Comparison of ENCODE assay signal across 17 cellular contexts in genomic region chr7:26898917-26899316, GRCh38. TPM values are rescaled to one million over a fixed set of nuclear protein-coding genes. Genes with fewer than 3 reads are reported as not detected.
DNase-seq lines count a peak whose midpoint lies in the region; ATAC-seq and TF ChIP-seq lines count a peak whose summit lies in the region.
"Had no signal": no experiment of that assay in that cellular context is flagged by ENCODE, and none has a peak within 500 bp of the region (broad histone marks: within the 10 kb centered on the region; RNA-seq: fewer than 3 reads in every experiment).

No MANE protein-coding gene starts in this region.

- no peak for ATAC-seq in IMR-90 (ENCODE audit: low read depth)
- ATAC-seq: GM12878 had no signal

- H3K79me2 ChIP-seq in mammary epithelial cell (ENCODE audit: insufficient read depth, low read length) (no peaks in the 10 kb centered on the region), neural progenitor cell (ENCODE audit: low read depth) (no peaks in the 10 kb centered on the region)

- dilution Hi-C loops in IMR-90 (cut with HindIII; ENCODE audit: low sequenced_read_pairs, unreplicated experiment): no loop called here
- dilution Hi-C loops in mammary epithelial cell (cut with HindIII; ENCODE audit: low sequenced_read_pairs): no loop called here

- TF ChIP-seq CTCF in AG09309 (IDR thresholded peaks at IDR 0.05; ENCODE audit: control insufficient read depth, insufficient read depth, low read depth, low read length, missing control alignments): no peak
- TF ChIP-seq CTCF in IMR-90 (conservative IDR thresholded peaks at IDR 0.05; ENCODE audit: low read depth, low read length): no peak
- TF ChIP-seq CTCF in mammary epithelial cell (conservative IDR thresholded peaks at IDR 0.05 in 1 of 2, IDR thresholded peaks at IDR 0.05 in 1 of 2; ENCODE audit: extremely low read depth in 1 of 2, insufficient read depth in 1 of 2, low read depth in 1 of 2, low read length in 2 of 2): no peak
- TF ChIP-seq CTCF in neural progenitor cell (IDR thresholded peaks at IDR 0.05): no peak
- no peak for TF ChIP-seq CTCF in testis (IDR thresholded peaks at IDR 0.05)

- DNase-seq in AG09309 (ENCODE audit: low read depth) (peak; percentile 11), IMR-90 (no peak), mammary epithelial cell (no peak), neural progenitor cell (ENCODE audit: low spot score) (no peak), testis (no peak), NCI-H2227 (lab: John Stamatoyannopoulos, UW; ENCODE audit: unreplicated experiment) (no peak), inferior parietal cortex (ENCODE audit: extremely low spot score) (no peak)
- no peak for DNase-seq in activated CD4-positive, alpha-beta T cell treated with anti-CD3 and anti-CD28 coated beads for 48 hours
- DNase-seq: CD4-positive, CD25-positive, alpha-beta regulatory T cell; DMS53; MM.1S; NCI-H187 treated with DMSO at 0.1 percent for 48 hours; NCI-H524; SIG-M5 had no signal

- peaks cover 2% of the 10 kb centered on the region for H3K27me3 Mint-ChIP-seq in neural progenitor cell (ENCODE audit: insufficient read depth, low read depth)

- H2BK15ac ChIP-seq in IMR-90 (ENCODE audit: low read depth, low read length): no peak overlapping the region

- H3K4me3 Mint-ChIP-seq in neural progenitor cell: no peak overlapping the region
- H3K4me3 Mint-ChIP-seq: CD4-positive, CD25-positive, alpha-beta regulatory T cell had no signal

- H3K27ac Mint-ChIP-seq in neural progenitor cell: no peak overlapping the region
- H3K27ac Mint-ChIP-seq: CD4-positive, CD25-positive, alpha-beta regulatory T cell had no signal

- H2AFZ ChIP-seq in IMR-90 (replicated peaks; ENCODE audit: low read length, poor library complexity) (no peak overlapping the region), mammary epithelial cell (ENCODE audit: low read depth, low read length) (peak overlapping the region; percentile 39), neural progenitor cell (replicated peaks) (peak overlapping the region; percentile 15)

- no peaks in the 10 kb centered on the region for H3K36me3 ChIP-seq in IMR-90 (ENCODE audit: control insufficient read depth, insufficient read depth, low read length)
- H3K36me3 ChIP-seq in mammary epithelial cell (ENCODE audit: insufficient read depth, low read length): no peaks in the 10 kb centered on the region
- no peaks in the 10 kb centered on the region for H3K36me3 ChIP-seq in neural progenitor cell
- H3K36me3 ChIP-seq in testis (ENCODE audit: low read depth, missing control alignments): no peaks in the 10 kb centered on the region

- CTCF ChIA-PET in IMR-90 (lab: Yijun Ruan, JAX) (no interaction called here), mammary epithelial cell (lab: Charles Lee; ENCODE audit: low non-redundant PET) (interaction anchor here (0.6 kb wide), 1 partner anchor 281 kb away, joined by 6 read pairs; no protein-coding TSS in a partner anchor)

- H3K9ac ChIP-seq in IMR-90 (ENCODE audit: low read depth, low read length) (no peak overlapping the region), mammary epithelial cell (ENCODE audit: insufficient read depth, low read length) (no peak overlapping the region), neural progenitor cell (no peak overlapping the region)
- H3K9ac ChIP-seq: KMS-11 had no signal

- no peak overlapping the region for H2BK20ac ChIP-seq in IMR-90 (ENCODE audit: low read depth, low read length)

- H3K27ac ChIP-seq in IMR-90 (ENCODE audit: insufficient read depth, low read length) (no peak overlapping the region), mammary epithelial cell (ENCODE audit: insufficient read depth, low read depth, low read length) (no peak overlapping the region), neural progenitor cell (no peak overlapping the region), testis (no peak overlapping the region)
- H3K27ac ChIP-seq: HL-60, KMS-11 had no signal

- H3K23ac ChIP-seq in IMR-90 (ENCODE audit: low read depth, low read length): no peak overlapping the region

- H3K4me2 ChIP-seq in IMR-90 (ENCODE audit: low read depth, low read length): no peak overlapping the region
- no peak overlapping the region for H3K4me2 ChIP-seq in mammary epithelial cell (ENCODE audit: insufficient read depth, low read depth, low read length)
- H3K4me2 ChIP-seq in neural progenitor cell: no peak overlapping the region
- H3K4me2 ChIP-seq: KMS-11 had no signal

- no peak overlapping the region for H2BK120ac ChIP-seq in IMR-90 (ENCODE audit: low read depth, low read length)

- no peak overlapping the region for H4K8ac ChIP-seq in IMR-90 (ENCODE audit: low read depth in 2 of 2, low read length in 2 of 2)

- no peak overlapping the region for H4K91ac ChIP-seq in IMR-90 (ENCODE audit: insufficient read depth, low read depth, low read length)

- no peak overlapping the region for H4K5ac ChIP-seq in IMR-90 (ENCODE audit: low read depth, low read length)

- no peak for TF ChIP-seq POLR2A in IMR-90 (IDR thresholded peaks at IDR 0.05; ENCODE audit: low read depth, low read length)
- TF ChIP-seq POLR2A in testis (IDR thresholded peaks at IDR 0.05): no peak

- BruUV-seq in IMR-90 (replicated peaks; lab: Mats Ljungman, UMichigan) (no TSS peak), mammary epithelial cell (replicated peaks; lab: Mats Ljungman, UMichigan) (no TSS peak)

- no peak overlapping the region for H2AK5ac ChIP-seq in IMR-90 (ENCODE audit: low read depth, low read length)

- no peak overlapping the region for H3K18ac ChIP-seq in IMR-90 (ENCODE audit: low read depth, low read length)

- in situ Hi-C loops in IMR-90 (cut with MboI; ENCODE audit: low sequenced_read_pairs) (no loop called here), mammary epithelial cell (cut with MboI; ENCODE audit: low sequenced_read_pairs in 2 of 2) (no loop called here)

- H3K4me3 ChIP-seq in AG09309 (ENCODE audit: control insufficient read depth, low read depth, low read length) (no peak overlapping the region), IMR-90 (ENCODE audit: insufficient read depth, low read depth, low read length) (no peak overlapping the region), mammary epithelial cell (replicated peaks in 1 of 3; ENCODE audit: insufficient read depth in 1 of 3, low read depth in 2 of 3, low read length in 3 of 3) (no peak overlapping the region), neural progenitor cell (no peak overlapping the region), testis (no peak overlapping the region)
- H3K4me3 ChIP-seq: GM12878 had no signal

- no peak overlapping the region for H3K4ac ChIP-seq in IMR-90 (ENCODE audit: low read depth, low read length)

- H3K56ac ChIP-seq in IMR-90 (ENCODE audit: extremely low read depth, insufficient read depth, low read length): no peak overlapping the region

- H3K27me3 ChIP-seq in IMR-90 (ENCODE audit: control insufficient read depth, insufficient read depth, low read length) (peaks cover 2% of the 10 kb centered on the region), mammary epithelial cell (ENCODE audit: insufficient read depth, low read length) (no peaks in the 10 kb centered on the region), neural progenitor cell (no peaks in the 10 kb centered on the region), testis (no peaks in the 10 kb centered on the region)

- no peaks in the 10 kb centered on the region for H3K9me3 Mint-ChIP-seq in neural progenitor cell
- H3K9me3 Mint-ChIP-seq: CD4-positive, CD25-positive, alpha-beta regulatory T cell had no signal

- intact Hi-C loops in IMR-90 (cut with micrococcal nuclease): no loop called here
- intact Hi-C loops in mammary epithelial cell (cut with micrococcal nuclease): no loop called here
- intact Hi-C loops in testis (cut with DNase I; ENCODE audit: low total_unique reads): no loop called here

- no CpG with 5 or more reads among the region's 3 CpGs for WGBS in IMR-90 (ENCODE audit: extremely low coverage in 2 of 2, insufficient read length in 1 of 2), 2 experiments
- 52% methylated on average over 3 of the region's 3 CpGs for WGBS in mammary epithelial cell (ENCODE audit: low coverage, missing lambda C conversion rate)
- 54 to 77% methylated on average over 3 of the region's 3 CpGs for WGBS in testis, 2 donors

- POLR2A ChIA-PET in IMR-90 (lab: Charles Lee; ENCODE audit: unreplicated experiment): no interaction called here

- H3F3A ChIP-seq in neural progenitor cell (ENCODE audit: low read depth): no peaks in the 10 kb centered on the region

- no peaks in the 10 kb centered on the region for H3K4me1 Mint-ChIP-seq in neural progenitor cell
- H3K4me1 Mint-ChIP-seq: CD4-positive, CD25-positive, alpha-beta regulatory T cell had no signal

- H2BK5ac ChIP-seq in IMR-90 (ENCODE audit: low read depth, low read length, poor library complexity, severe bottlenecking): no peak overlapping the region

- H4K20me1 ChIP-seq in IMR-90 (ENCODE audit: insufficient read depth, low read length) (no peaks in the 10 kb centered on the region), mammary epithelial cell (ENCODE audit: insufficient read depth, low read length) (no peaks in the 10 kb centered on the region), neural progenitor cell (ENCODE audit: low read depth) (no peaks in the 10 kb centered on the region)

- H3K9me3 ChIP-seq in IMR-90 (ENCODE audit: control insufficient read depth, insufficient read depth, low read length): no peaks in the 10 kb centered on the region
- H3K9me3 ChIP-seq in mammary epithelial cell (replicated peaks; ENCODE audit: insufficient read depth, low read length): no peaks in the 10 kb centered on the region
- no peaks in the 10 kb centered on the region for H3K9me3 ChIP-seq in neural progenitor cell (ENCODE audit: low read depth)
- H3K9me3 ChIP-seq in testis: no peaks in the 10 kb centered on the region

- no peaks in the 10 kb centered on the region for H3K9me1 ChIP-seq in IMR-90 (ENCODE audit: insufficient read depth, low read length)

- H3K14ac ChIP-seq in IMR-90 (replicated peaks; ENCODE audit: low read depth, low read length): no peak overlapping the region

- TF ChIP-seq RAD21 in IMR-90 (IDR thresholded peaks at IDR 0.05; ENCODE audit: low read length): no peak

- no peaks in the 10 kb centered on the region for H3K79me1 ChIP-seq in IMR-90 (ENCODE audit: low read depth in 1 of 2, low read length in 2 of 2)

- H3K36me3 Mint-ChIP-seq in neural progenitor cell: no peaks in the 10 kb centered on the region
- H3K36me3 Mint-ChIP-seq: CD4-positive, CD25-positive, alpha-beta regulatory T cell had no signal

- no peak overlapping the region for H2AK9ac ChIP-seq in IMR-90 (replicated peaks; ENCODE audit: low read depth, low read length, poor library complexity)

- no peaks in the 10 kb centered on the region for H3K4me1 ChIP-seq in IMR-90 (ENCODE audit: control insufficient read depth, insufficient read depth, low read length)
- H3K4me1 ChIP-seq in mammary epithelial cell (ENCODE audit: insufficient read depth, low read length): no peaks in the 10 kb centered on the region
- H3K4me1 ChIP-seq in neural progenitor cell: no peaks in the 10 kb centered on the region
- H3K4me1 ChIP-seq in testis: no peaks in the 10 kb centered on the region

RNA-seq across cellular contexts. Expression of gene SKAP2, which starts 34.5 kb away (rescaled TPM):
- total RNA-seq in IMR-90 (2012; rRNA removed): 5.7 and 11.1 TPM in 2 replicates
- polyA plus RNA-seq in IMR-90 (2012; rRNA removed): 5.4 and 7.4 TPM in 2 replicates
- polyA plus RNA-seq in IMR-90 (2012; cell fraction: cytosol; rRNA removed): 1.7 and 2.4 TPM in 2 replicates
- 1.1 and 4.2 TPM in 2 replicates for polyA plus RNA-seq in IMR-90 (2012; cell fraction: nucleus; rRNA removed; ENCODE audit: low replicate concordance)
- total RNA-seq in mammary epithelial cell: 10 to 100 TPM; 19.8 to 38.9 TPM
- polyA plus RNA-seq in mammary epithelial cell: 7.8 TPM
- 26.5 TPM for polyA minus RNA-seq in mammary epithelial cell
- 2.7 and 6.3 TPM in 2 replicates for total RNA-seq in neural progenitor cell (ENCODE audit: low replicate concordance)
- 10 to 100 TPM; 33.1 to 33.9 TPM for total RNA-seq in testis
- 43.6 TPM for polyA plus RNA-seq in testis (ENCODE audit: insufficient read depth, low read depth, low replicate concordance)
